In genomic region chr1:16608838-16609560, GRCh38 we compare ENCODE assay signal across 16 cellular contexts. TPM values are rescaled to one million over a fixed set of nuclear protein-coding genes. Genes with fewer than 3 reads are reported as not detected.
"Had no signal": no experiment of that assay in that cellular context is flagged by ENCODE, and none has a peak within 500 bp of the region (broad histone marks: within the 10 kb centered on the region; RNA-seq: fewer than 3 reads in every experiment).

No MANE protein-coding gene starts in this region.

- H3K27me3 ChIP-seq: gastrocnemius medialis, thyroid gland had no signal

- H3K27me3 Mint-ChIP-seq: activated CD4-positive, alpha-beta T cell treated with anti-CD3 and anti-CD28 coated beads for 36 hours; activated naive CD8-positive, alpha-beta T cell treated with anti-CD3 and anti-CD28 coated beads for 36 hours; brain; central memory CD8-positive, alpha-beta T cell; effector memory CD8-positive, alpha-beta T cell; stimulated activated memory B cell treated with anti-CD40 and anti-IgM and Interleukin-4, amounts not matched to agents 10 μg/mL and 1 μg/mL and 100 μg/mL, for 72 hours had no signal

- ATAC-seq: activated CD4-positive, alpha-beta T cell treated with anti-CD3 and anti-CD28 coated beads for 36 hours; effector memory CD8-positive, alpha-beta T cell; gastrocnemius medialis; left colon; stimulated activated memory B cell treated with anti-CD40 and anti-IgM and Interleukin-4, amounts not matched to agents 10 μg/mL and 1 μg/mL and 100 μg/mL, for 72 hours had no signal

- H3K9me3 Mint-ChIP-seq: activated naive CD8-positive, alpha-beta T cell treated with anti-CD3 and anti-CD28 coated beads for 36 hours; activated T-helper 1 cell treated with anti-CD3 and anti-CD28 coated beads, Interleukin-12 subunit alpha, Interleukin-12 subunit beta, Interleukin-2, Interleukin-4 antibody, amounts not matched to agents 30 ng/mL and 10 ng/mL and 1 ng/mL, durations not matched to agents 14 hours and 24 hours and 36 hours; brain; central memory CD8-positive, alpha-beta T cell; effector memory CD8-positive, alpha-beta T cell; stimulated activated memory B cell treated with anti-CD40 and anti-IgM and Interleukin-4, amounts not matched to agents 10 μg/mL and 1 μg/mL and 100 μg/mL, for 72 hours had no signal

- H3K4me1 Mint-ChIP-seq: activated CD4-positive, alpha-beta T cell treated with anti-CD3 and anti-CD28 coated beads for 36 hours; activated naive CD8-positive, alpha-beta T cell treated with anti-CD3 and anti-CD28 coated beads for 36 hours; brain; central memory CD8-positive, alpha-beta T cell; stimulated activated memory B cell treated with anti-CD40 and anti-IgM and Interleukin-4, amounts not matched to agents 10 μg/mL and 1 μg/mL and 100 μg/mL, for 72 hours had no signal

- H3K27ac Mint-ChIP-seq: activated CD4-positive, alpha-beta T cell treated with anti-CD3 and anti-CD28 coated beads for 36 hours; activated naive CD8-positive, alpha-beta T cell treated with anti-CD3 and anti-CD28 coated beads for 36 hours; activated T-helper 1 cell treated with anti-CD3 and anti-CD28 coated beads, Interleukin-12 subunit alpha, Interleukin-12 subunit beta, Interleukin-2, Interleukin-4 antibody, amounts not matched to agents 30 ng/mL and 10 ng/mL and 1 ng/mL, durations not matched to agents 14 hours and 24 hours and 36 hours; brain; effector memory CD8-positive, alpha-beta T cell; stimulated activated memory B cell treated with anti-CD40 and anti-IgM and Interleukin-4, amounts not matched to agents 10 μg/mL and 1 μg/mL and 100 μg/mL, for 72 hours had no signal

- DNase-seq: activated CD4-positive, alpha-beta T cell treated with anti-CD3 and anti-CD28 coated beads for 36 hours; activated naive CD8-positive, alpha-beta T cell treated with anti-CD3 and anti-CD28 coated beads for 36 hours; cortex of kidney; effector memory CD8-positive, alpha-beta T cell; mammary epithelial cell; retina; stimulated activated CD4-positive, alpha-beta T cell treated with anti-CD3 and anti-CD28 coated beads, Interleukin-2, amount 100 ng/mL, for 48 hours; thyroid gland; WERI-Rb-1 had no signal

- H3K9me3 ChIP-seq: gastrocnemius medialis, thyroid gland had no signal

- H3K4me3 ChIP-seq: gastrocnemius medialis, thyroid gland had no signal

- FAIRE-seq: islet of Langerhans had no signal

- H3K27ac ChIP-seq: gastrocnemius medialis, thyroid gland, WERI-Rb-1 had no signal

- H3K4me3 Mint-ChIP-seq: activated CD4-positive, alpha-beta T cell treated with anti-CD3 and anti-CD28 coated beads for 36 hours; activated naive CD8-positive, alpha-beta T cell treated with anti-CD3 and anti-CD28 coated beads for 36 hours; activated T-helper 1 cell treated with anti-CD3 and anti-CD28 coated beads, Interleukin-12 subunit alpha, Interleukin-12 subunit beta, Interleukin-2, Interleukin-4 antibody, amounts not matched to agents 30 ng/mL and 10 ng/mL and 1 ng/mL, durations not matched to agents 14 hours and 24 hours and 36 hours; brain; central memory CD8-positive, alpha-beta T cell; effector memory CD8-positive, alpha-beta T cell; stimulated activated memory B cell treated with anti-CD40 and anti-IgM and Interleukin-4, amounts not matched to agents 10 μg/mL and 1 μg/mL and 100 μg/mL, for 72 hours had no signal

RNA-seq across cellular contexts. Expression of gene RNU1-3, which starts 57.7 kb away (rescaled TPM):
- polyA plus RNA-seq: mammary epithelial cell had no signal
